Comparison of ENCODE assay signal across 8 cellular contexts in the genomic region with DNA sequence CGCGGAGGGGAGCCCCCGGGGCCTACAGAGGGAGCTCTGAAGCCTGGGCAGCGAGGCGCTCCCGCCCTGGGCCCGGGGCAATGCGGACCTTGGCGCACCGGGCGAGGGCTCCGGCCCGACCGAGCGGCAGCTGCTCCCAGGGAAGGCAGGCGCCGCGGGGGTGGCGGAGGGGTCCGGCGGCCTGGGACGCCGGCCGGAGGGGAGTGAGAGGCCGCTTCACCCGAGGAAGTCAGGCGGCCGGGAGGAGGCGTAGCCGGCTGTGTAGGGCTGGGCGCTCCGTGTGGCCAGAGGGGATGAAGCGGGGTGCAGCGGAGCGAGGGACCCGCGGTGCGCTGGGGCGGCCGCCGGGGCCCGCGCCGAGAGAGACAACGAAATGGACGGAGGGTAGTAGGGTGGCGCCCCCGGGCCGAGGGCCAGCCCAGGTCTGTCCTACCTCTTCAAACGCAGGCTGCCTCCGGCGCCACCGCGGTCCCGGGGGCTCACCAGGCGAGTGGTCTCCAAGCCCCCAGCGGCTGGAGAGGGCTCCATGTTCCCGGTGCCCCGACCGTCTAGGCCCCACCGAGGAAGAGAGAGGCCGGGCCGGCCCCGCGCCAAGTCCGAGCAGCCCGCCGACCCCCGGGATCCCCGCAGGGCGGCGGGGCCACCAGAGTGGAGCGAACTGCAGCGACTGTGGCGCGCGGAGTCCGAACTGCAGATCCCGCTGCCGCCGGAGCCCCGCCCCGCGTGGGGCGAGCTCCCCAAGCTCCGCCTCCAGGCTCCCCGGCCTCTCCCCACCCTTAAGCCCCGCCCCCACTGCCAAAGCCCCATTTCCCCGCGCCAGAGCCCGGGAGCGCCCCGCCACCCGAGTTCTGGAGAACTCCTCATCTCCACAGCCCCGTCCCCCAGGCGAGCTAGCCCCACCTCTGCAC. TPM values are rescaled to one million over a fixed set of nuclear protein-coding genes. Genes with fewer than 3 reads are reported as not detected.
A peak's percentile ranks its signal among the peaks of the same experiment; 100 is the strongest.
DNase-seq lines count a peak whose midpoint lies in the region; ATAC-seq lines count a peak whose summit lies in the region.

SLC30A3 (minus strand) TSS at position 669 of the 908 bp plus-strand sequence; CDS start at position 528, 141 bp downstream.

- peaks cover 0 to 33% of the 10 kb centered on the region in 2 donors for H3K27me3 ChIP-seq in esophagus (ENCODE audit: control insufficient read depth in 1 of 2, insufficient read depth in 2 of 2, low read length in 2 of 2)

- DNase-seq in NCI-H2196 treated with DMSO at 0.1 percent for 48 hours (lab: John Stamatoyannopoulos, UW; ENCODE audit: unreplicated experiment) = peak; percentile 24
- DNase-seq in activated CD8-positive, alpha-beta memory T cell treated with anti-CD3 and anti-CD28 coated beads, Interleukin-2, amount 50 U/mL, for 4 hours = peak; percentile 74
- peak; percentile 29 to 77 (median 48) for DNase-seq in naive thymus-derived CD8-positive, alpha-beta T cell
- DNase-seq in NK-92 treated with Interleukin-12 subunit alpha and Interleukin-12 subunit beta, amount 100 ng/mL, for 24 hours (lab: John Stamatoyannopoulos, UW) = no peak
- no peak for DNase-seq in T1000 (lab: John Stamatoyannopoulos, UW)

- no peak within 1 kb of the TSS for H3K27ac ChIP-seq in esophagus (ENCODE audit: low read depth in 2 of 2, low read length in 1 of 2)

- H3K4me1 Mint-ChIP-seq in naive thymus-derived CD8-positive, alpha-beta T cell = peaks cover 22 to 30% (median 28%) of the 10 kb centered on the region in 4 donors
- H3K4me1 Mint-ChIP-seq in stimulated activated memory B cell treated with anti-CD40 and anti-IgM and Interleukin-4, amounts not matched to agents 10 μg/mL and 1 μg/mL and 100 μg/mL, for 72 hours = peaks cover 31% of the 10 kb centered on the region

- no peaks in the 10 kb centered on the region for H3K36me3 ChIP-seq in esophagus (ENCODE audit: control insufficient read depth in 2 of 2, insufficient read depth in 2 of 2, low read length in 1 of 2)

- peaks cover 39 to 59% (median 45%) of the 10 kb centered on the region in 5 donors for H3K27me3 Mint-ChIP-seq in naive thymus-derived CD8-positive, alpha-beta T cell
- peaks cover 64% of the 10 kb centered on the region for H3K27me3 Mint-ChIP-seq in stimulated activated memory B cell treated with anti-CD40 and anti-IgM and Interleukin-4, amounts not matched to agents 10 μg/mL and 1 μg/mL and 100 μg/mL, for 72 hours

- peaks cover 8 to 13% of the 10 kb centered on the region in 2 donors for H3K4me1 ChIP-seq in esophagus (ENCODE audit: control insufficient read depth in 2 of 2, insufficient read depth in 2 of 2, low read length in 1 of 2)

- POLR2A ChIA-PET in naive thymus-derived CD8-positive, alpha-beta T cell (lab: Charles Lee) = interaction anchor here (0.6 kb wide), 2 partner anchors 10 to 33 kb away, joined by 3 read pairs; no protein-coding TSS in a partner anchor

- peaks cover 0 to 14% (median 2%) of the 10 kb centered on the region in 3 donors for H3K36me3 Mint-ChIP-seq in naive thymus-derived CD8-positive, alpha-beta T cell
- no peaks in the 10 kb centered on the region for H3K36me3 Mint-ChIP-seq in stimulated activated memory B cell treated with anti-CD40 and anti-IgM and Interleukin-4, amounts not matched to agents 10 μg/mL and 1 μg/mL and 100 μg/mL, for 72 hours

- peak within 1 kb of the TSS; percentile 80 to 99 (median 90) for H3K4me3 Mint-ChIP-seq in naive thymus-derived CD8-positive, alpha-beta T cell
- H3K4me3 Mint-ChIP-seq in stimulated activated memory B cell treated with anti-CD40 and anti-IgM and Interleukin-4, amounts not matched to agents 10 μg/mL and 1 μg/mL and 100 μg/mL, for 72 hours = peak within 1 kb of the TSS; percentile 84

- peaks cover 0 to 2% (median 0%) of the 10 kb centered on the region in 9 donors for H3K9me3 Mint-ChIP-seq in naive thymus-derived CD8-positive, alpha-beta T cell
- H3K9me3 Mint-ChIP-seq in stimulated activated memory B cell treated with anti-CD40 and anti-IgM and Interleukin-4, amounts not matched to agents 10 μg/mL and 1 μg/mL and 100 μg/mL, for 72 hours = no peaks in the 10 kb centered on the region

- ATAC-seq in GM19438 (IDR thresholded peaks at IDR 0.05; ENCODE audit: low read depth, unreplicated experiment) = peak; percentile 64
- ATAC-seq in naive thymus-derived CD8-positive, alpha-beta T cell = peak; percentile 40 to 63
- ATAC-seq in stimulated activated memory B cell treated with anti-CD40 and anti-IgM and Interleukin-4, amounts not matched to agents 10 μg/mL and 1 μg/mL and 100 μg/mL, for 72 hours = peak; percentile 71

- no peaks in the 10 kb centered on the region for H3K9me3 ChIP-seq in esophagus (ENCODE audit: control insufficient read depth in 2 of 2, insufficient read depth in 1 of 2, low read depth in 1 of 2, low read length in 1 of 2)

- WGBS in esophagus, 2 donors = 1% methylated on average over 60 to 96 of the region's 96 CpGs

- peak within 1 kb of the TSS; percentile 30 to 45 for H3K4me3 ChIP-seq in esophagus (ENCODE audit: low read depth in 1 of 2, low read length in 2 of 2)

- peak within 1 kb of the TSS in 4 of 10 donors; percentile 37 to 91 (median 74) for H3K27ac Mint-ChIP-seq in naive thymus-derived CD8-positive, alpha-beta T cell
- H3K27ac Mint-ChIP-seq in stimulated activated memory B cell treated with anti-CD40 and anti-IgM and Interleukin-4, amounts not matched to agents 10 μg/mL and 1 μg/mL and 100 μg/mL, for 72 hours = peak within 1 kb of the TSS; percentile 5

RNA-seq across cellular contexts. Expression of gene SLC30A3, which starts in this region (rescaled TPM):
- polyA plus RNA-seq in esophagus = under 1 TPM; 0.08 to 0.09 TPM
- total RNA-seq in naive thymus-derived CD8-positive, alpha-beta T cell = not detected
- polyA plus RNA-seq in naive thymus-derived CD8-positive, alpha-beta T cell = under 1 TPM in 1 of 3 donors, not detected in 2; 0.13 TPM

Comparison
In these comparisons a context has a peak if more than half of its experiments do, and no peak if none do; other contexts are left out.
1. Peak in DNase-seq and ATAC-seq in naive thymus-derived CD8-positive, alpha-beta T cell; RNA of the gene not detected or under 1 TPM.
2. DNase-seq: peak in NCI-H2196 treated with DMSO at 0.1 percent for 48 hours (single experiment) and activated CD8-positive, alpha-beta memory T cell treated with anti-CD3 and anti-CD28 coated beads, Interleukin-2, amount 50 U/mL, for 4 hours (single experiment); none in NK-92 treated with Interleukin-12 subunit alpha and Interleukin-12 subunit beta, amount 100 ng/mL, for 24 hours (single experiment) and T1000 (single experiment).
3. Peak in every context shown above with its lines, with median percentiles within 50 percentile points of each other: ATAC-seq.